25 cellular contexts compared by ENCODE assay signal in the genomic region with DNA sequence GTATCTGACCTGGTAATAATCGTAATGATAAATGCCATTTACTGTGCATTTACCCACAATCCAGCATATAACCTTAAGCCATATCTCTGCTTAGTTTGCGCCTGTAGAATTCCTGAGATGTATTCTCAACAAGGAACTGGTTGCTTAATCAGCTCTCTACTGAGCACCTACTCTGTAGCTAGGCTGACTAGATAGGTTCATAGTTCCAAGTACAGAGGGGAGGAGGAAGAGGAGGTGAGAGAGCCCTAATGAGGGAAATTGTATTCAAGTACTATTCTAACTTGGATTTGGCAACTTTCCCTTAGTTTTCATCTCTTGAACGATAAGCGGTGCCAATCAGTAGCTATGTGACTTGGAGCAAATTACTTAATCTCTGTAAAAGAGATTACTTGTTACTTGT.
"Had no signal": no experiment of that assay in that cellular context is flagged by ENCODE, and none has a peak within 500 bp of the region (broad histone marks: within the 10 kb centered on the region; RNA-seq: fewer than 3 reads in every experiment).

No MANE protein-coding gene starts in this region.

- H3K4me3 ChIP-seq: hepatocyte, left ventricle myocardium inferior, ovary, psoas muscle, right atrium auricular region, thyroid gland had no signal

- H3K27ac Mint-ChIP-seq: activated CD4-positive, alpha-beta memory T cell treated with anti-CD3 and anti-CD28 coated beads, Interleukin-2, amount 10 ng/mL, durations not matched to agents 7 days and 5 days; activated CD4-positive, alpha-beta T cell treated with anti-CD3 and anti-CD28 coated beads, Interleukin-2, amount 10 ng/mL, durations not matched to agents 24 days and 14 days; activated naive CD4-positive, alpha-beta T cell treated with anti-CD3 and anti-CD28 coated beads, Interleukin-2, amount 50 U/mL, for 72 hours; activated T-helper 1 cell treated with anti-CD3 and anti-CD28 coated beads, Interleukin-12 subunit alpha, Interleukin-12 subunit beta, Interleukin-2, Interleukin-4 antibody, amounts not matched to agents 30 ng/mL and 10 ng/mL and 1 ng/mL, durations not matched to agents 14 hours and 24 hours and 36 hours; brain; dendritic cell treated with granulocyte-macrophage colony-stimulating factor and Interleukin-4, amounts not matched to agents 40 ng/mL and 50 ng/mL, for 4 days; immature natural killer cell; nephron; stimulated activated naive CD8-positive, alpha-beta T cell treated with anti-CD3 and anti-CD28 coated beads, Interleukin-15, Interleukin-2, amounts not matched to agents 100 ng/mL and 50 ng/mL, for 24 hours had no signal

- H3K27me3 ChIP-seq: hepatocyte, ovary, right atrium auricular region, thyroid gland had no signal

- H2AFZ ChIP-seq: hepatocyte had no signal

- H3K27ac ChIP-seq: hepatocyte, left ventricle myocardium inferior, neutrophil, ovary, psoas muscle, right atrium auricular region, thyroid gland, VCaP had no signal

- H3K36me3 ChIP-seq: left ventricle myocardium inferior, neutrophil, ovary, right atrium auricular region, thyroid gland had no signal

- H3K9me3 ChIP-seq: left ventricle myocardium inferior, neutrophil, ovary, psoas muscle, right atrium auricular region, thyroid gland had no signal

- H3K27me3 Mint-ChIP-seq: stimulated activated naive CD8-positive, alpha-beta T cell treated with anti-CD3 and anti-CD28 coated beads, Interleukin-15, Interleukin-2, amounts not matched to agents 100 ng/mL and 50 ng/mL, for 24 hours had no signal

- ATAC-seq: activated CD4-positive, CD25-positive, alpha-beta regulatory T cell treated with anti-CD3 and anti-CD28 coated beads, Interleukin-2, amount 50 U/mL, for 24 hours; activated naive CD4-positive, alpha-beta T cell treated with anti-CD3 and anti-CD28 coated beads, Interleukin-2, amount 50 U/mL, for 72 hours; psoas muscle had no signal

- H3K4me1 ChIP-seq: psoas muscle had no signal

- H3K79me2 ChIP-seq: hepatocyte had no signal

- H3K9me3 Mint-ChIP-seq: activated CD4-positive, alpha-beta memory T cell treated with anti-CD3 and anti-CD28 coated beads, Interleukin-2, amount 10 ng/mL, durations not matched to agents 7 days and 5 days; activated CD4-positive, alpha-beta T cell treated with anti-CD3 and anti-CD28 coated beads, Interleukin-2, amount 10 ng/mL, durations not matched to agents 24 days and 14 days; activated T-helper 1 cell treated with anti-CD3 and anti-CD28 coated beads, Interleukin-12 subunit alpha, Interleukin-12 subunit beta, Interleukin-2, Interleukin-4 antibody, amounts not matched to agents 30 ng/mL and 10 ng/mL and 1 ng/mL, durations not matched to agents 14 hours and 24 hours and 36 hours; brain; dendritic cell treated with granulocyte-macrophage colony-stimulating factor and Interleukin-4, amounts not matched to agents 40 ng/mL and 50 ng/mL, for 4 days; immature natural killer cell; nephron; stimulated activated naive CD8-positive, alpha-beta T cell treated with anti-CD3 and anti-CD28 coated beads, Interleukin-15, Interleukin-2, amounts not matched to agents 100 ng/mL and 50 ng/mL, for 24 hours had no signal

- H3K4me2 ChIP-seq: hepatocyte had no signal

- DNase-seq: activated CD4-positive, alpha-beta memory T cell treated with anti-CD3 and anti-CD28 coated beads, Interleukin-2, amount 10 ng/mL, durations not matched to agents 7 days and 5 days; activated CD4-positive, alpha-beta T cell treated with anti-CD3 and anti-CD28 coated beads, Interleukin-2, amount 10 ng/mL, durations not matched to agents 24 days and 14 days; activated gamma-delta T cell; aorta; effector CD4-positive, alpha-beta T cell; foreskin fibroblast; immature natural killer cell; left ventricle myocardium inferior; ovary; psoas muscle; stimulated activated CD4-positive, alpha-beta T cell treated with anti-CD3 and anti-CD28 coated beads, Interleukin-12 subunit alpha, Interleukin-12 subunit beta, amount 100 ng/mL, for 4 hours; stimulated activated CD4-positive, alpha-beta T cell treated with anti-CD3 and anti-CD28 coated beads, Interleukin-4, amount 100 ng/mL, for 4 hours; substantia nigra; thyroid gland had no signal

- H3K4me3 Mint-ChIP-seq: activated CD4-positive, alpha-beta memory T cell treated with anti-CD3 and anti-CD28 coated beads, Interleukin-2, amount 10 ng/mL, durations not matched to agents 7 days and 5 days; activated CD4-positive, alpha-beta T cell treated with anti-CD3 and anti-CD28 coated beads, Interleukin-2, amount 10 ng/mL, durations not matched to agents 24 days and 14 days; activated T-helper 1 cell treated with anti-CD3 and anti-CD28 coated beads, Interleukin-12 subunit alpha, Interleukin-12 subunit beta, Interleukin-2, Interleukin-4 antibody, amounts not matched to agents 30 ng/mL and 10 ng/mL and 1 ng/mL, durations not matched to agents 14 hours and 24 hours and 36 hours; dendritic cell treated with granulocyte-macrophage colony-stimulating factor and Interleukin-4, amounts not matched to agents 40 ng/mL and 50 ng/mL, for 4 days; immature natural killer cell; nephron; stimulated activated naive CD8-positive, alpha-beta T cell treated with anti-CD3 and anti-CD28 coated beads, Interleukin-15, Interleukin-2, amounts not matched to agents 100 ng/mL and 50 ng/mL, for 24 hours had no signal
